ENCODE assay signal across 15 cellular contexts in the genomic region with DNA sequence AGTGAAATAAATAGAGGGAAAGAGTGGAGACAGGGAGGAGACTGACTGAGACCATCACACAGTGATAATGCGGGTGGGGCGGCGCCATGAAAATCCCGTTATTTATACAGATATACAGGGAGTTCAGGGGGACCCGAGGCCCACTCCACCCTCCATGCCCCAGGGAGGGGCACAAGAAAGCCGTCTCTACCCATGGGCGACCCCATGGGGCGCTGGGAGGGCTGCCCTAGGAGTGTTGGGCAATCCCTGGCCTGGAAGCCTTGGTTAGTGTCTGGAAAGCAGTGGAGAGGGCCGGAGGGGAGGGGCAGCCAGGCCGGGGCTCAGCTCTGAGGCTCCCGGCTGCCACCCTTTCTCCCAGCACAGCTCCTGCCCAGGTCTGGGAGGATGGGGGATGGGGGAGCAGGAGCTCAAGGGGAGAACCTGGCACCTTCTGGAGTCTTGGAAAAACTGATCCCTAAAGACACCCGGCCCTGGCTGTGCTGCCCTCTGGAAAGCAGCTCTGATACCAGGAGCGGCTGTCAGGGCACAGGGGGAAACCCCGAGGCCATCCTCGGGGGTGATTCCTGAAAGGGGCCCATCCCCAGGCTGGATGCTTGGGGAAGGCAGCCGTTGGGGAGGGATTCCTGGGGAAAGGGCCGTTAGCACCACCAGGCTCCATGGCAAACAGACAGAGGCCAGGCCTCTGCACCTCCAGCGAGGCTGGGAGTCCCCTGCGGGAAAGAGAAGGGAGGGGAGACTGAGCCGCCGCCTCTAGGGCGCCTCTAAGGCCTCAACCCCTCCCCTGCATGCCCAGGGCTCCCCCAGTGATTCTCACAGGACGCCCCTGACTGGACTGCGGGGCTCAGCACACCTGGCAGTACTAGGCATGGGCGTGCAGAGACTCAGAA. TPM values are rescaled to one million over a fixed set of nuclear protein-coding genes. Genes with fewer than 3 reads are reported as not detected.
DNase-seq lines count a peak whose midpoint lies in the region; ATAC-seq, FAIRE-seq and TF ChIP-seq lines count a peak whose summit lies in the region.
"Had no signal": no experiment of that assay in that cellular context is flagged by ENCODE, and none has a peak within 500 bp of the region (broad histone marks: within the 10 kb centered on the region; RNA-seq: fewer than 3 reads in every experiment).

No MANE protein-coding gene starts in this region.

- H3K27me3 Mint-ChIP-seq in WTC11 (ENCODE audit: low read depth): no peaks in the 10 kb centered on the region
- H3K27me3 Mint-ChIP-seq in naive thymus-derived CD8-positive, alpha-beta T cell: no peaks in the 10 kb centered on the region

- H3K27ac ChIP-seq in BLaER1 (peak overlapping the region; percentile 94), hepatocyte (no peak overlapping the region)
- H3K27ac ChIP-seq: cardiac muscle cell, parathyroid adenoma had no signal

- H3K4me3 ChIP-seq in BLaER1 (peak overlapping the region; percentile 48), hepatocyte (no peak overlapping the region)
- H3K4me3 ChIP-seq: cardiac muscle cell, left ventricle myocardium inferior had no signal

- no peaks in the 10 kb centered on the region for H3K27me3 ChIP-seq in BLaER1
- H3K27me3 ChIP-seq in hepatocyte: no peaks in the 10 kb centered on the region
- H3K27me3 ChIP-seq: cardiac muscle cell had no signal

- POLR2A ChIA-PET in WTC11 (lab: Charles Lee): no interaction called here
- POLR2A ChIA-PET in naive thymus-derived CD8-positive, alpha-beta T cell (lab: Charles Lee): interaction anchor here (0.5 to 0.8 kb wide), 3 partner anchors 11 to 119 kb away, joined by 3 to 7 read pairs (median 3); partner anchors contain the start of gene CALM3

- peak overlapping the region; percentile 68; the same call in 1 of the 2 replicates for H3K27ac Mint-ChIP-seq in WTC11
- H3K27ac Mint-ChIP-seq in naive thymus-derived CD8-positive, alpha-beta T cell: peak overlapping the region in 5 of 10 donors; percentile 49 to 97 (median 69)

- H3K4me2 ChIP-seq in BLaER1: peak overlapping the region; percentile 99
- no peak overlapping the region for H3K4me2 ChIP-seq in hepatocyte

- peaks cover 47% of the 10 kb centered on the region for H3K36me3 ChIP-seq in BLaER1
- no peaks in the 10 kb centered on the region for H3K36me3 ChIP-seq in hepatocyte (replicated peaks; ENCODE audit: insufficient read depth, low read depth)

- no peak overlapping the region for H2AFZ ChIP-seq in hepatocyte
- H2AFZ ChIP-seq: parathyroid adenoma had no signal

- no peak overlapping the region for H3K4me3 Mint-ChIP-seq in WTC11
- H3K4me3 Mint-ChIP-seq in naive thymus-derived CD8-positive, alpha-beta T cell: peak overlapping the region in 6 of 10 donors; percentile 20 to 96 (median 58)

- H3K9me3 ChIP-seq in BLaER1: no peaks in the 10 kb centered on the region
- H3K9me3 ChIP-seq in hepatocyte (ENCODE audit: low read depth): no peaks in the 10 kb centered on the region
- H3K9me3 ChIP-seq: left ventricle myocardium inferior had no signal

- whole genome bisulfite sequencing in hepatocyte (ENCODE audit: low lambda C conversion rate, missing lambda C conversion rate): 88% methylated on average over 19 of the region's 25 CpGs

- peak; percentile 18 for FAIRE-seq in GM18507 (lab: Jason Lieb, UNC)
- FAIRE-seq: H54 had no signal

- CTCF ChIA-PET in WTC11 (lab: Charles Lee): interaction anchor here (1.1 kb wide), 1 partner anchor 9 kb away, joined by 4 read pairs; no protein-coding TSS in a partner anchor

- ATAC-seq in WTC11: no peak
- no peak for ATAC-seq in naive thymus-derived CD8-positive, alpha-beta T cell
- no peak for ATAC-seq in HG03280 (IDR thresholded peaks at IDR 0.05; ENCODE audit: unreplicated experiment)

- H3K79me2 ChIP-seq in hepatocyte: peaks cover 22% of the 10 kb centered on the region

- H3K9ac ChIP-seq in BLaER1: peak overlapping the region; percentile 79
- H3K9ac ChIP-seq: parathyroid adenoma had no signal

- H3K4me1 ChIP-seq in BLaER1: peaks cover 86% of the 10 kb centered on the region
- H3K4me1 ChIP-seq in hepatocyte (ENCODE audit: insufficient read depth): peaks cover 7% of the 10 kb centered on the region

- H3K9me3 Mint-ChIP-seq in WTC11: no peaks in the 10 kb centered on the region
- no peaks in the 10 kb centered on the region for H3K9me3 Mint-ChIP-seq in naive thymus-derived CD8-positive, alpha-beta T cell

- peaks cover 14% of the 10 kb centered on the region for H3K4me1 Mint-ChIP-seq in WTC11
- peaks cover 27 to 70% (median 50%) of the 10 kb centered on the region in 4 donors for H3K4me1 Mint-ChIP-seq in naive thymus-derived CD8-positive, alpha-beta T cell

- DNase-seq in GM18507 (ENCODE audit: extremely low spot score, insufficient read length, low read depth) (no peak), WTC11 (ENCODE audit: low spot score) (no peak), NCI-H2227 treated with DMSO at 0.1 percent for 48 hours (lab: John Stamatoyannopoulos, UW) (no peak), NCI-H69 (lab: John Stamatoyannopoulos, UW) (no peak), hepatocyte (ENCODE audit: low spot score) (no peak)
- no peak for DNase-seq in naive thymus-derived CD8-positive, alpha-beta T cell
- DNase-seq: AML-193; left ventricle myocardium inferior; stimulated activated CD4-positive, alpha-beta T cell treated with anti-CD3 and anti-CD28 coated beads, Interleukin-2, amount 100 ng/mL, for 24 hours had no signal

- no peak for TF ChIP-seq CTCF in WTC11 (IDR thresholded peaks at IDR 0.05)
- TF ChIP-seq CTCF in hepatocyte (IDR thresholded peaks at IDR 0.05; ENCODE audit: poor library complexity): no peak

- H3K9me2 ChIP-seq in hepatocyte (replicated peaks; ENCODE audit: insufficient read depth): no peaks in the 10 kb centered on the region

- H3K36me3 Mint-ChIP-seq in WTC11: peaks cover 17% of the 10 kb centered on the region
- peaks cover 0 to 31% (median 0%) of the 10 kb centered on the region in 3 donors for H3K36me3 Mint-ChIP-seq in naive thymus-derived CD8-positive, alpha-beta T cell

- H4K20me1 ChIP-seq in BLaER1 (peaks cover 57% of the 10 kb centered on the region), hepatocyte (ENCODE audit: insufficient read depth, poor library complexity, severe bottlenecking) (no peaks in the 10 kb centered on the region)

TF ChIP-seq in WTC11, 78 proteins besides CTCF, POLR2A, EP300 and RAD21 (continues in another document):
- TF ChIP-seq ZNF121 (CRISPR knock-in tag; IDR thresholded peaks at IDR 0.05): no peak
- no peak for TF ChIP-seq ZNF423 (CRISPR knock-in tag; IDR thresholded peaks at IDR 0.05)
- no peak for TF ChIP-seq ZNF138 (CRISPR knock-in tag; conservative IDR thresholded peaks at IDR 0.05)
- TF ChIP-seq NR3C1 (CRISPR knock-in tag; conservative IDR thresholded peaks at IDR 0.05; ENCODE audit: low read depth): no peak
- TF ChIP-seq MAX (CRISPR knock-in tag; IDR thresholded peaks at IDR 0.05): no peak
- no peak for TF ChIP-seq GRHL2 (CRISPR knock-in tag; IDR thresholded peaks at IDR 0.05; ENCODE audit: insufficient replicate concordance, severe bottlenecking)
- TF ChIP-seq MLX (CRISPR knock-in tag; IDR thresholded peaks at IDR 0.05): no peak
- no peak for TF ChIP-seq JUN (CRISPR knock-in tag; IDR thresholded peaks at IDR 0.05)
- no peak for TF ChIP-seq FOXP1 (CRISPR knock-in tag; IDR thresholded peaks at IDR 0.05; ENCODE audit: borderline replicate concordance)
- no peak for TF ChIP-seq ZSCAN18 (CRISPR knock-in tag; IDR thresholded peaks at IDR 0.05)
- no peak for TF ChIP-seq SMAD4 (CRISPR knock-in tag; IDR thresholded peaks at IDR 0.05)
- TF ChIP-seq ESRRA (CRISPR knock-in tag; IDR thresholded peaks at IDR 0.05; ENCODE audit: borderline replicate concordance): no peak
- no peak for TF ChIP-seq JAZF1 (CRISPR knock-in tag; IDR thresholded peaks at IDR 0.05)
- TF ChIP-seq IRF2 (CRISPR knock-in tag; IDR thresholded peaks at IDR 0.05; ENCODE audit: borderline replicate concordance, low read depth): no peak

RNA-seq across cellular contexts. Expression of gene PRKD2, which starts 3.0 kb away (rescaled TPM):
- total RNA-seq in WTC11 (2021) (78.5 to 100 TPM (median 81.5 TPM) in 3 replicates), hepatocyte (15.6 and 29.5 TPM in 2 replicates)
- 100 to 1,000 TPM in 1 of 2 experiments, 10 to 100 TPM in 1; 92.6 to 102 TPM for total RNA-seq in naive thymus-derived CD8-positive, alpha-beta T cell
- polyA plus RNA-seq in naive thymus-derived CD8-positive, alpha-beta T cell: 10 to 100 TPM; 28.6 to 79.7 (median 37.1) TPM
- polyA plus RNA-seq in hepatocyte: 37.9 and 48.5 TPM in 2 replicates

RNA-seq across cellular contexts. Expression of gene FKRP, which starts 26.0 kb away (rescaled TPM):
- 23.4 to 26.1 TPM (median 24.1 TPM) in 3 replicates for total RNA-seq in WTC11 (2021)
- 10 to 100 TPM; 22.8 to 23.8 TPM for total RNA-seq in naive thymus-derived CD8-positive, alpha-beta T cell
- 1 to 10 TPM; 2.6 to 8.7 (median 4.8) TPM for polyA plus RNA-seq in naive thymus-derived CD8-positive, alpha-beta T cell
- 17.0 and 18.7 TPM in 2 replicates for total RNA-seq in hepatocyte
- polyA plus RNA-seq in hepatocyte: 21.2 and 23.6 TPM in 2 replicates

RNA-seq across cellular contexts. Expression of gene STRN4, which starts 26.4 kb away (rescaled TPM):
- total RNA-seq in WTC11 (2021) (126 to 144 TPM (median 137 TPM) in 3 replicates), hepatocyte (57.6 and 64.1 TPM in 2 replicates)
- 10 to 100 TPM; 78.6 to 81.9 TPM for total RNA-seq in naive thymus-derived CD8-positive, alpha-beta T cell
- polyA plus RNA-seq in naive thymus-derived CD8-positive, alpha-beta T cell: 10 to 100 TPM in 2 of 3 donors, 1 to 10 TPM in 1; 8.2 to 25.7 (median 12.0) TPM
- 58.0 and 63.7 TPM in 2 replicates for polyA plus RNA-seq in hepatocyte

RNA-seq across cellular contexts. Expression of gene DACT3, which starts 58.9 kb away (rescaled TPM):
- 1.8 to 1.9 TPM (median 1.8 TPM) in 3 replicates for total RNA-seq in WTC11 (2021)
- total RNA-seq in naive thymus-derived CD8-positive, alpha-beta T cell: under 1 TPM in 1 of 2 experiments, not detected in 1; 0.13 TPM
- under 1 TPM in 1 of 3 donors, not detected in 2; 0.13 TPM for polyA plus RNA-seq in naive thymus-derived CD8-positive, alpha-beta T cell
- 12.7 and 18.4 TPM in 2 replicates for total RNA-seq in hepatocyte
- polyA plus RNA-seq in hepatocyte: 17.4 and 18.4 TPM in 2 replicates
- total RNA-seq: epithelial cell of proximal tubule had no signal
